In genomic region chr10:70912556-70912955, GRCh38 we compare ENCODE assay signal across 13 cellular contexts. TPM values are rescaled to one million over a fixed set of nuclear protein-coding genes. Genes with fewer than 3 reads are reported as not detected.
DNase-seq lines count a peak whose midpoint lies in the region; ATAC-seq, FAIRE-seq and TF ChIP-seq lines count a peak whose summit lies in the region.
"Had no signal": no experiment of that assay in that cellular context is flagged by ENCODE, and none has a peak within 500 bp of the region (broad histone marks: within the 10 kb centered on the region; RNA-seq: fewer than 3 reads in every experiment).

No MANE protein-coding gene starts in this region.

- H3K9me3 Mint-ChIP-seq in glutamatergic neuron (ENCODE audit: unreplicated experiment), result no peaks in the 10 kb centered on the region

- WGBS in right lobe of liver (ENCODE audit: insufficient coverage, low coverage, low lambda C conversion rate, missing lambda C conversion rate), result 89% methylated on average over 4 of the region's 5 CpGs
- WGBS in HepG2 (ENCODE audit: low lambda C conversion rate), result 17% methylated on average over 5 of the region's 5 CpGs

- in situ Hi-C loops in HepG2 (cut with HindIII; ENCODE audit: extremely low pct_ligation_motif_present, low pct_unique_long_range_greater_than_20kb), result no loop called here

- no peak overlapping the region for H3K4me2 ChIP-seq in HepG2 (ENCODE audit: low read depth, low read length)
- H3K4me2 ChIP-seq: A549, GM23338 had no signal

- FAIRE-seq in HepG2 (lab: Jason Lieb, UNC), result no peak
- FAIRE-seq: A549 had no signal

- no peak for TF ChIP-seq EP300 in HepG2 (IDR thresholded peaks at IDR 0.05; ENCODE audit: low read depth in 2 of 2, low read length in 2 of 2)
- no peak for TF ChIP-seq EP300 in HepG2 (CRISPR knock-in tag; IDR thresholded peaks at IDR 0.05; ENCODE audit: borderline replicate concordance)

- DNase-seq in right lobe of liver, result peak in 2 of 3 donors; percentile 3 to 31
- no peak for DNase-seq in HepG2 (ENCODE audit: low spot score)
- DNase-seq in glutamatergic neuron, result peak; percentile 2
- DNase-seq in posterior vena cava (ENCODE audit: low spot score), result peak; percentile 20
- DNase-seq in NCI-H1092 (lab: John Stamatoyannopoulos, UW), result no peak
- DNase-seq: DMS53, GF-D8, H9 had no signal

- H3K36me3 Mint-ChIP-seq in glutamatergic neuron (ENCODE audit: unreplicated experiment), result no peaks in the 10 kb centered on the region
- H3K36me3 Mint-ChIP-seq: IgD-negative memory B cell had no signal

- no peak for TF ChIP-seq CTCF in right lobe of liver (IDR thresholded peaks at IDR 0.05)
- TF ChIP-seq CTCF in HepG2 (CRISPR knock-in tag; IDR thresholded peaks at IDR 0.05), result no peak
- TF ChIP-seq CTCF in glutamatergic neuron (IDR thresholded peaks at IDR 0.05; ENCODE audit: partially characterized antibody, unreplicated experiment), result no peak

- no peak overlapping the region for H3K27ac Mint-ChIP-seq in glutamatergic neuron (ENCODE audit: unreplicated experiment)
- H3K27ac Mint-ChIP-seq: GM23338, IgD-negative memory B cell had no signal

- H3K4me1 ChIP-seq in right lobe of liver (no peaks in the 10 kb centered on the region), HepG2 (ENCODE audit: insufficient read depth, low read length) (no peaks in the 10 kb centered on the region)
- H3K4me1 ChIP-seq: A549 had no signal

- H3K27me3 Mint-ChIP-seq in glutamatergic neuron (ENCODE audit: unreplicated experiment), result peaks cover 7% of the 10 kb centered on the region

- H3K4me1 Mint-ChIP-seq in glutamatergic neuron (ENCODE audit: low read depth, unreplicated experiment), result peaks cover 18% of the 10 kb centered on the region
- H3K4me1 Mint-ChIP-seq: GM23338 had no signal

- no peak for TF ChIP-seq RAD21 in HepG2 (CRISPR knock-in tag; IDR thresholded peaks at IDR 0.05)

- H3K79me2 ChIP-seq in HepG2 (ENCODE audit: insufficient read depth, low read length), result no peaks in the 10 kb centered on the region

- H3K9ac ChIP-seq in HepG2 (ENCODE audit: insufficient read depth, low read depth, low read length), result no peak overlapping the region

- no peak for ATAC-seq in right lobe of liver
- no peak for ATAC-seq in HepG2
- no peak for ATAC-seq in GM18873 (IDR thresholded peaks at IDR 0.05; ENCODE audit: low FRiP score, unreplicated experiment)
- no peak for ATAC-seq in HG02759 (IDR thresholded peaks at IDR 0.05; ENCODE audit: unreplicated experiment)
- ATAC-seq: A549, GM23338 had no signal

- H3K9me3 ChIP-seq in right lobe of liver (no peaks in the 10 kb centered on the region), HepG2 (ENCODE audit: low read length) (no peaks in the 10 kb centered on the region)
- H3K9me3 ChIP-seq: A549 had no signal

- H4K20me1 ChIP-seq in HepG2 (ENCODE audit: insufficient read depth, low read length), result no peaks in the 10 kb centered on the region

- POLR2A ChIA-PET in HepG2 (lab: Yijun Ruan, JAX), result no interaction called here

- no peak overlapping the region for H2AFZ ChIP-seq in HepG2 (ENCODE audit: low read length)
- H2AFZ ChIP-seq: GM23338 had no signal

- intact Hi-C loops in right lobe of liver (cut with DNase I) (no loop called here), HepG2 (cut with micrococcal nuclease; ENCODE audit: unreplicated experiment) (no loop called here), posterior vena cava (cut with DNase I) (no loop called here)

- no peak overlapping the region for H3K4me3 ChIP-seq in right lobe of liver
- H3K4me3 ChIP-seq in HepG2 (replicated peaks in 1 of 3; ENCODE audit: insufficient read depth in 1 of 3, low read depth in 2 of 3, low read length in 3 of 3), result no peak overlapping the region
- H3K4me3 ChIP-seq: A549, GM23338 had no signal

- TF ChIP-seq POLR2A in right lobe of liver (IDR thresholded peaks at IDR 0.05) (no peak), HepG2 (IDR thresholded peaks at IDR 0.05; ENCODE audit: insufficient read depth in 1 of 2, low read depth in 2 of 2, low read length in 2 of 2) (no peak)

- no TSS peak for BruUV-seq in HepG2 (replicated peaks; lab: Mats Ljungman, UMichigan)

- CTCF ChIA-PET in HepG2 (lab: Yijun Ruan, JAX; ENCODE audit: low intra/inter-chr PET ratio, low total read pairs), result no interaction called here

- no peak overlapping the region for H3K27ac ChIP-seq in right lobe of liver
- H3K27ac ChIP-seq in HepG2 (ENCODE audit: extremely low read length, insufficient read depth, low read length), result no peak overlapping the region
- H3K27ac ChIP-seq: A549 had no signal

- H3K27me3 ChIP-seq in right lobe of liver (no peaks in the 10 kb centered on the region), HepG2 (ENCODE audit: control insufficient read depth in 1 of 2, insufficient read depth in 2 of 2, low read length in 2 of 2) (peaks cover 7 to 60% of the 10 kb centered on the region in 2 experiments; a peak in 4 of 5 replicates)

- H3K36me3 ChIP-seq in right lobe of liver, result no peaks in the 10 kb centered on the region
- no peaks in the 10 kb centered on the region for H3K36me3 ChIP-seq in HepG2 (replicated peaks in 1 of 2; ENCODE audit: control insufficient read depth in 1 of 2, insufficient read depth in 2 of 2, low read length in 2 of 2)

- no peak overlapping the region for H3K4me3 Mint-ChIP-seq in glutamatergic neuron (ENCODE audit: unreplicated experiment)
- H3K4me3 Mint-ChIP-seq: GM23338, H9, IgD-negative memory B cell had no signal

TF ChIP-seq in HepG2, 621 proteins besides CTCF, POLR2A, EP300 and RAD21 (continues in another document):
- TF ChIP-seq HMG20A (CRISPR knock-in tag; IDR thresholded peaks at IDR 0.05; ENCODE audit: borderline replicate concordance) (no peak), HDAC6 (IDR thresholded peaks at IDR 0.05; ENCODE audit: low read depth, low read length) (no peak), MTA3 (CRISPR knock-in tag; IDR thresholded peaks at IDR 0.05) (no peak), ZNF121 (CRISPR knock-in tag; IDR thresholded peaks at IDR 0.05) (no peak), ATRX (CRISPR knock-in tag; IDR thresholded peaks at IDR 0.05; ENCODE audit: borderline replicate concordance) (no peak), ZNF501 (CRISPR knock-in tag; IDR thresholded peaks at IDR 0.05) (no peak)
- TF ChIP-seq, protein P1, sequence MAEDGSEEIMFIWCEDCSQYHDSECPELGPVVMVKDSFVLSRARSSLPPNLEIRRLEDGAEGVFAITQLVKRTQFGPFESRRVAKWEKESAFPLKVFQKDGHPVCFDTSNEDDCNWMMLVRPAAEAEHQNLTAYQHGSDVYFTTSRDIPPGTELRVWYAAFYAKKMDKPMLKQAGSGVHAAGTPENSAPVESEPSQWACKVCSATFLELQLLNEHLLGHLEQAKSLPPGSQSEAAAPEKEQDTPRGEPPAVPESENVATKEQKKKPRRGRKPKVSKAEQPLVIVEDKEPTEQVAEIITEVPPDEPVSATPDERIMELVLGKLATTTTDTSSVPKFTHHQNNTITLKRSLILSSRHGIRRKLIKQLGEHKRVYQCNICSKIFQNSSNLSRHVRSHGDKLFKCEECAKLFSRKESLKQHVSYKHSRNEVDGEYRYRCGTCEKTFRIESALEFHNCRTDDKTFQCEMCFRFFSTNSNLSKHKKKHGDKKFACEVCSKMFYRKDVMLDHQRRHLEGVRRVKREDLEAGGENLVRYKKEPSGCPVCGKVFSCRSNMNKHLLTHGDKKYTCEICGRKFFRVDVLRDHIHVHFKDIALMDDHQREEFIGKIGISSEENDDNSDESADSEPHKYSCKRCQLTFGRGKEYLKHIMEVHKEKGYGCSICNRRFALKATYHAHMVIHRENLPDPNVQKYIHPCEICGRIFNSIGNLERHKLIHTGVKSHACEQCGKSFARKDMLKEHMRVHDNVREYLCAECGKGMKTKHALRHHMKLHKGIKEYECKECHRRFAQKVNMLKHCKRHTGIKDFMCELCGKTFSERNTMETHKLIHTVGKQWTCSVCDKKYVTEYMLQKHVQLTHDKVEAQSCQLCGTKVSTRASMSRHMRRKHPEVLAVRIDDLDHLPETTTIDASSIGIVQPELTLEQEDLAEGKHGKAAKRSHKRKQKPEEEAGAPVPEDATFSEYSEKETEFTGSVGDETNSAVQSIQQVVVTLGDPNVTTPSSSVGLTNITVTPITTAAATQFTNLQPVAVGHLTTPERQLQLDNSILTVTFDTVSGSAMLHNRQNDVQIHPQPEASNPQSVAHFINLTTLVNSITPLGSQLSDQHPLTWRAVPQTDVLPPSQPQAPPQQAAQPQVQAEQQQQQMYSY (CRISPR knock-in tag; IDR thresholded peaks at IDR 0.05), result no peak

RNA-seq across cellular contexts. Expression of gene PCBD1, which starts 24.2 kb away (rescaled TPM):
- 100 to 1,000 TPM; 165 to 375 (median 230) TPM for total RNA-seq in right lobe of liver
- 168 and 177 TPM in 2 replicates for total RNA-seq in HepG2 (2016; rRNA removed; fragmentation: Illumina TruSeq; extraction: Trizol)
- total RNA-seq in HepG2 (2016; cell fraction: cytosol; rRNA removed; fragmentation: Illumina TruSeq; extraction: Trizol; ENCODE audit: low read depth), result 166 and 201 TPM in 2 replicates
- 178 and 182 TPM in 2 replicates for total RNA-seq in HepG2 (2016; cell fraction: insoluble cytoplasmic fraction; rRNA removed; fragmentation: Illumina TruSeq; extraction: Trizol)
- 211 and 254 TPM in 2 replicates for total RNA-seq in HepG2 (2016; cell fraction: membrane; rRNA removed; fragmentation: Illumina TruSeq; extraction: Trizol)
- 58.9 and 64.6 TPM in 2 replicates for total RNA-seq in HepG2 (2016; cell fraction: nucleus; rRNA removed; fragmentation: Illumina TruSeq; extraction: Trizol)
- 95.3 and 98.9 TPM in 2 replicates for polyA plus RNA-seq in HepG2 (2011; rRNA removed)
- polyA plus RNA-seq in HepG2 (2011; cell fraction: cytosol; rRNA removed), result 107 and 123 TPM in 2 replicates
- 40.3 and 45.6 TPM in 2 replicates for polyA plus RNA-seq in HepG2 (2011; cell fraction: nucleus; rRNA removed)
- polyA plus RNA-seq in HepG2 (2012), result 117 and 152 TPM in 2 replicates
- polyA plus RNA-seq in HepG2 (2016; cell fraction: cytosol; fragmentation: Illumina TruSeq; extraction: Trizol; ENCODE audit: low read depth), result 235 and 300 TPM in 2 replicates
- polyA plus RNA-seq in HepG2 (2016; cell fraction: insoluble cytoplasmic fraction; fragmentation: Illumina TruSeq; extraction: Trizol; ENCODE audit: low read depth), result 237 and 249 TPM in 2 replicates
- 271 and 309 TPM in 2 replicates for polyA plus RNA-seq in HepG2 (2016; cell fraction: membrane; fragmentation: Illumina TruSeq; extraction: Trizol; ENCODE audit: low read depth)
- polyA plus RNA-seq in HepG2 (2016; cell fraction: nucleus; fragmentation: Illumina TruSeq; extraction: Trizol; ENCODE audit: insufficient read depth, low read depth), result 131 and 135 TPM in 2 replicates
- 47.4 and 68.6 TPM in 2 replicates for polyA minus RNA-seq in HepG2 (2011; rRNA and poly(A)+ RNA removed; ENCODE audit: low replicate concordance)
- 36.4 and 44.0 TPM in 2 replicates for polyA minus RNA-seq in HepG2 (2011; cell fraction: cytosol; rRNA and poly(A)+ RNA removed)
- 21.6 and 28.6 TPM in 2 replicates for polyA minus RNA-seq in HepG2 (2011; cell fraction: nucleus; rRNA and poly(A)+ RNA removed)
- total RNA-seq in glutamatergic neuron (ENCODE audit: unreplicated experiment), result 29.1 TPM
- 10 to 100 TPM; 48.7 to 54.1 TPM for total RNA-seq in posterior vena cava

Comparison
In these comparisons a context has a peak if more than half of its experiments do, and no peak if none do; other contexts are left out.
1. DNase-seq: peak in right lobe of liver (2 of 3), glutamatergic neuron (single experiment) and posterior vena cava (single experiment); none in HepG2 (single experiment) and NCI-H1092 (single experiment).